Comparison of ENCODE assay signal across 11 cellular contexts in genomic region chr14:64806202-64806861, GRCh38.
A peak's percentile ranks its signal among the peaks of the same experiment; 100 is the strongest.
DNase-seq lines count a peak whose midpoint lies in the region; TF ChIP-seq lines count a peak whose summit lies in the region.
"Had no signal": no experiment of that assay in that cellular context is flagged by ENCODE, and none has a peak within 500 bp of the region (broad histone marks: within the 10 kb centered on the region; RNA-seq: fewer than 3 reads in every experiment).

No MANE protein-coding gene starts in this region.

- DNase-seq in AG10803 (ENCODE audit: low read depth) = peak; percentile 80
- peak; percentile 24 for DNase-seq in NCI-H146 treated with DMSO at 0.1 percent for 48 hours (lab: John Stamatoyannopoulos, UW; ENCODE audit: unreplicated experiment)
- DNase-seq in cardiac fibroblast (ENCODE audit: low read depth in 2 of 2) = peak; percentile 27 to 77
- DNase-seq in mucosa of gallbladder (ENCODE audit: low spot score) = peak; percentile 48
- no peak for DNase-seq in activated naive CD4-positive, alpha-beta T cell treated with Interleukin-2 at 50 U/mL for 16 hours
- no peak for DNase-seq in activated CD4-positive, alpha-beta T cell treated with anti-CD3 and anti-CD28 coated beads, Interleukin-2, amount 50 U/mL, for 4 hours
- DNase-seq in globus pallidus (ENCODE audit: low spot score) = no peak
- DNase-seq in SIG-M5 (lab: John Stamatoyannopoulos, UW) = no peak
- DNase-seq: colonic mucosa, occipital lobe had no signal

- H3K4me3 ChIP-seq in AG10803 (ENCODE audit: low read length) (no peak overlapping the region), cardiac fibroblast (replicated peaks in 1 of 2; ENCODE audit: low read depth in 2 of 2, low read length in 2 of 2) (no peak overlapping the region)
- H3K4me3 ChIP-seq: colonic mucosa, suprapubic skin had no signal

- TF ChIP-seq CTCF in AG10803 (conservative IDR thresholded peaks at IDR 0.05; ENCODE audit: low read length) = no peak
- no peak for TF ChIP-seq CTCF in cardiac fibroblast (IDR thresholded peaks at IDR 0.05; ENCODE audit: low read depth, low read length)

Comparison
In these comparisons a context has a peak if more than half of its experiments do, and no peak if none do; other contexts are left out.
1. DNase-seq: peak in AG10803 (single experiment), NCI-H146 treated with DMSO at 0.1 percent for 48 hours (single experiment), cardiac fibroblast (2 of 2) and mucosa of gallbladder (single experiment); none in activated naive CD4-positive, alpha-beta T cell treated with Interleukin-2 at 50 U/mL for 16 hours (single experiment), activated CD4-positive, alpha-beta T cell treated with anti-CD3 and anti-CD28 coated beads, Interleukin-2, amount 50 U/mL, for 4 hours (0 of 2), globus pallidus (single experiment) and SIG-M5 (single experiment).